8 cellular contexts compared by ENCODE assay signal in the genomic region with DNA sequence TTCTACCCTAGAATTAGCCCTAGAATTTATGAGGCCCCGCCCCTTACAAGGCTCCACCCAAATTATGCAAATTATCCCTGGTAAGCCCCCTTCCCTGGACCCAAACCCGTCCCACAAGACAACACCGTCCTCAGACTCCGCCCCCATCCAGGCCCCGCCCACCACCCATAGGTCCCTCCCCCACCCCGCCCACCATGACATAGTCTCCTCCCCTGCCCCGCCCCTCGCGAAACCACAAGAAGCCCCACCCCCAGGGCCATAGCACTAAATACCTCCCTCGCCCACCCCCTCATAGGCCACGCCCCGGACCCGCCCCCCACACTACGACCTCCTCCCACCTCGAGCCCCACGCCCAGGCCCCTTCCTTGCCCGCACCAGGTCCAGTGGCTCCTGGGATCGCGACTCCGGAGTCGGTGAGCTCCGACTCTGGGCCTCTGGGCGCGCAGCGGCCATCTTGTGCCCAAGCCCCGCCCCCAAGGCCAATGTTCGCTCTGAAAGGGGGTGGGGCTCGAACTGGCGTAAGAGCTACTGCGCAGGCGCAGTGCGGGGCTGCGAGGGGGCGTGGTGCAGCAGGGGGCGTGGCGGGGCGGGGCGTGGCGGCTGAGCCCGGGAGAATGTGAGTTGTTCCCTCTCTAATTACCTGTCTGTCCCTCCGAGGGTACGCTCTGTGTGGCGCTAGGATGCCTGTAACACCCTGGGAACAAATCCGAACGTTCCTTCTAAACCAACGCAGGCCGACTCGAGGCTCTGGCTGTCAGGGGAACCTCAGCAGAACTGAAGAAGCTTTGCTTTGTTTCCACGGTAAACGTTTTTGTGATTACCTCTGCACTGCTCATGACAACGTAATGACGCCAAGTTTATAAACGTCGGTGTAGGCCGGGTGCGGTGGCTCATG. TPM values are rescaled to one million over a fixed set of nuclear protein-coding genes. Genes with fewer than 3 reads are reported as not detected.
DNase-seq lines count a peak whose midpoint lies in the region; ATAC-seq, FAIRE-seq and TF ChIP-seq lines count a peak whose summit lies in the region.

A gene with protein sequence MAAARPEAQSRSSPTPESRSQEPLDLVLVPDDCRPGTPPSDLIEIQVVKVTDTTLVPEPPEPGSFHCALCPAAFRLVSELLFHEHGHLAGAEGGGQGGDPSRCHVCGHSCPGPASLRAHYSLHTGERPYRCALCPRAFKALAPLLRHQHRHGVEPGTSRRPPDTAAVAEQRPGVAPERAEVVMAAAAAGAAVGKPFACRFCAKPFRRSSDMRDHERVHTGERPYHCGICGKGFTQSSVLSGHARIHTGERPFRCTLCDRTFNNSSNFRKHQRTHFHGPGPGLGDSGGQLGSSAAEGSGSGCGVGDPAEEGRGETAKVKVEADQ (minus strand): TSS at position 458 of the 895 bp plus-strand sequence. CDS start 5 bp downstream, at position 453.

- no peak within 1 kb of the TSS for H3K9ac ChIP-seq in liver (ENCODE audit: low read depth in 1 of 2, low read length in 2 of 2)

- H3K9me3 ChIP-seq in liver (ENCODE audit: control insufficient read depth in 4 of 4, low read length in 3 of 4), result no peaks in the 10 kb centered on the region

- DNase-seq in GM12892 (ENCODE audit: insufficient read length) (peak; percentile 87), NCI-H748 (lab: John Stamatoyannopoulos, UW; ENCODE audit: unreplicated experiment) (peak; percentile 95), dermis blood vessel endothelial cell (peak; percentile 96)
- peak; percentile 91 to 93 for DNase-seq in activated CD4-positive, alpha-beta T cell treated with anti-CD3 and anti-CD28 coated beads, Interleukin-2, amount 50 U/mL, for 4 hours
- DNase-seq in stimulated activated CD4-positive, alpha-beta T cell treated with anti-CD3 and anti-CD28 coated beads, Interleukin-2, amount 100 ng/mL, for 4 hours (ENCODE audit: low read depth), result peak; percentile 93

- H3K27me3 ChIP-seq in liver (ENCODE audit: control insufficient read depth in 4 of 4, insufficient read depth in 4 of 4, low read length in 3 of 4), result no peaks in the 10 kb centered on the region

- peaks cover 0 to 12% (median 7%) of the 10 kb centered on the region in 4 donors for H3K4me1 ChIP-seq in liver (ENCODE audit: control insufficient read depth in 4 of 4, insufficient read depth in 4 of 4, low read length in 3 of 4)

- peaks cover 0 to 4% (median 1%) of the 10 kb centered on the region in 4 donors for H3K36me3 ChIP-seq in liver (ENCODE audit: control insufficient read depth in 4 of 4, insufficient read depth in 3 of 4, low read depth in 1 of 4, low read length in 3 of 4)

- peak within 1 kb of the TSS; percentile 88 to 93 for H3K27ac ChIP-seq in liver (ENCODE audit: low read depth in 1 of 2, low read length in 2 of 2)

- ATAC-seq in HG03521 (IDR thresholded peaks at IDR 0.05; ENCODE audit: unreplicated experiment) (peak; percentile 61), GM18511 (IDR thresholded peaks at IDR 0.05; ENCODE audit: unreplicated experiment) (no peak)

- no peak for TF ChIP-seq RAD21 in liver (IDR thresholded peaks at IDR 0.05)

- no peak for TF ChIP-seq CTCF in liver (IDR thresholded peaks at IDR 0.05; ENCODE audit: low read depth, low read length, missing input control)

- peak; percentile 86 for TF ChIP-seq POLR2A in GM12892 (IDR thresholded peaks at IDR 0.05; ENCODE audit: low read depth, low read length)

- peak; percentile 98 for FAIRE-seq in GM12892 (lab: Jason Lieb, UNC)

- WGBS in liver, result under 1% methylated on average over 56 of the region's 56 CpGs

- H3K4me3 ChIP-seq in liver (ENCODE audit: low read depth in 1 of 3, low read length in 3 of 3), result peak within 1 kb of the TSS; percentile 53 to 75 (median 64)

TF ChIP-seq in liver, 16 proteins besides CTCF, POLR2A, EP300 and RAD21:
- TF ChIP-seq YY1 (IDR thresholded peaks at IDR 0.05) (peak; percentile 98), HNF4A (conservative IDR thresholded peaks at IDR 0.05) (peak in 1 of 2 donors; percentile 27), TAF1 (conservative IDR thresholded peaks at IDR 0.05) (no peak), SP1 (IDR thresholded peaks at IDR 0.05) (peak; percentile 80)

RNA-seq across cellular contexts. Expression of the gene that starts here (rescaled TPM):
- polyA plus RNA-seq in GM12892 (2012; ENCODE audit: missing spikeins), result 2.5 TPM
- total RNA-seq in dermis blood vessel endothelial cell (3.9 and 5.3 TPM in 2 replicates), liver (1 to 10 TPM; 3.9 to 6.0 TPM)
- 1 to 10 TPM in 1 of 2 donors, under 1 TPM in 1; 0.79 to 3.6 TPM for polyA plus RNA-seq in liver
